27 cellular contexts compared by ENCODE assay signal in genomic region chr3:194006102-194006501, GRCh38.
DNase-seq lines count a peak whose midpoint lies in the region; ATAC-seq, FAIRE-seq and TF ChIP-seq lines count a peak whose summit lies in the region.
"Had no signal": no experiment of that assay in that cellular context is flagged by ENCODE, and none has a peak within 500 bp of the region (broad histone marks: within the 10 kb centered on the region; RNA-seq: fewer than 3 reads in every experiment).

No MANE protein-coding gene starts in this region.

- no peaks in the 10 kb centered on the region for H3K9me3 Mint-ChIP-seq in Calu3 (ENCODE audit: low read depth, unreplicated experiment)
- H3K9me3 Mint-ChIP-seq: natural killer cell treated with Interleukin-12 subunit alpha and Interleukin-12 subunit beta and Interleukin-15 and Interleukin-18, amount 100 ng/mL, for 72 hours; stimulated activated effector memory CD8-positive, alpha-beta T cell treated with anti-CD3 and anti-CD28 coated beads, Interleukin-12 subunit alpha, Interleukin-12 subunit beta, amount 100 ng/mL, for 72 hours had no signal

- ATAC-seq in A549: no peak
- ATAC-seq in GM19452 (IDR thresholded peaks at IDR 0.05; ENCODE audit: unreplicated experiment): no peak
- ATAC-seq in GM18867 (IDR thresholded peaks at IDR 0.05; ENCODE audit: unreplicated experiment): no peak
- no peak for ATAC-seq in GM21447 (IDR thresholded peaks at IDR 0.05; ENCODE audit: unreplicated experiment)
- ATAC-seq: left lung; natural killer cell treated with Interleukin-12 subunit alpha and Interleukin-12 subunit beta and Interleukin-15 and Interleukin-18, amount 100 ng/mL, for 72 hours; stimulated activated effector memory CD8-positive, alpha-beta T cell treated with anti-CD3 and anti-CD28 coated beads, Interleukin-12 subunit alpha, Interleukin-12 subunit beta, amount 100 ng/mL, for 72 hours had no signal

- no peak for TF ChIP-seq EP300 in A549 (IDR thresholded peaks at IDR 0.05)

- BruUV-seq in Calu3 (replicated peaks; lab: Mats Ljungman, UMichigan): no TSS peak

- TF ChIP-seq CTCF in A549 (IDR thresholded peaks at IDR 0.05) (no peak), Calu3 (IDR thresholded peaks at IDR 0.05; ENCODE audit: unreplicated experiment) (peak; percentile 22), fibroblast of the aortic adventitia (IDR thresholded peaks at IDR 0.05; ENCODE audit: insufficient read depth, low read length) (peak; percentile 1)

- intact Hi-C loops in Calu3 (cut with micrococcal nuclease; ENCODE audit: unreplicated experiment): loop anchor here (1.0 to 10.0 kb wide), 4 partner anchors 49 to 341 kb away; no protein-coding TSS in a partner anchor

- H3K9me3 ChIP-seq in A549: no peaks in the 10 kb centered on the region
- H3K9me3 ChIP-seq: adrenal gland, colonic mucosa, left lung, SK-N-SH, spleen had no signal

- CTCF ChIA-PET in A549 (lab: Yijun Ruan, JAX): interaction anchor here (0.6 to 1.4 kb wide), 5 partner anchors 21 to 607 kb away, joined by 3 to 4 read pairs (median 3); partner anchors contain the start of gene HES1
- CTCF ChIA-PET in Calu3 (lab: Charles Lee): interaction anchor here (0.7 to 1.7 kb wide), 6 partner anchors 24 to 264 kb away, joined by 3 to 11 read pairs (median 5); no protein-coding TSS in a partner anchor

- 65% methylated on average over 3 of the region's 3 CpGs for WGBS in A549 (ENCODE audit: missing lambda C conversion rate)

- POLR2A ChIA-PET in A549 (lab: Yijun Ruan, JAX): interaction anchor here (1.2 kb wide), 1 partner anchor 14 kb away, joined by 3 read pairs; no protein-coding TSS in a partner anchor

- no peak for TF ChIP-seq POLR2A in A549 (IDR thresholded peaks at IDR 0.05; ENCODE audit: low read length)

- H3K4me1 Mint-ChIP-seq in Calu3 (ENCODE audit: low read depth, unreplicated experiment): peaks cover 76% of the 10 kb centered on the region

- H3K27ac Mint-ChIP-seq in Calu3 (ENCODE audit: unreplicated experiment): peak overlapping the region; percentile 88
- H3K27ac Mint-ChIP-seq: stimulated activated effector memory CD8-positive, alpha-beta T cell treated with anti-CD3 and anti-CD28 coated beads, Interleukin-12 subunit alpha, Interleukin-12 subunit beta, amount 100 ng/mL, for 72 hours had no signal

- H3K4me3 ChIP-seq in A549 (no peak overlapping the region), fibroblast of the aortic adventitia (ENCODE audit: low read depth, low read length) (no peak overlapping the region)
- H3K4me3 ChIP-seq: adrenal gland, colonic mucosa, left lung, spleen had no signal

- DNase-seq in A549 (ENCODE audit: low read depth in 1 of 2, low spot score in 1 of 2) (no peak), Calu3 (no peak), NCI-H69 (lab: John Stamatoyannopoulos, UW) (peak; percentile 87), fibroblast of the aortic adventitia (ENCODE audit: low read depth) (no peak)
- DNase-seq: activated CD4-positive, alpha-beta T cell treated with anti-CD3 and anti-CD28 coated beads for 48 hours; activated naive CD4-positive, alpha-beta T cell; activated T-cell treated with anti-CD3 and anti-CD28 coated beads, Interleukin-2, amount 50 U/mL, for 48 hours; adrenal gland; colonic mucosa; effector memory CD4-positive, alpha-beta T cell; HCEC 1CT; hypothalamus; left lung; NCI-H2081 treated with DMSO at 0.1 percent for 48 hours; NCI-H510A treated with DMSO at 0.1 percent for 48 hours; RPMI8226; SK-N-SH; spleen; stimulated activated CD4-positive, alpha-beta T cell treated with anti-CD3 and anti-CD28 coated beads, Interleukin-2, amount 100 ng/mL, for 48 hours; T-helper 2 cell had no signal

- no peak for FAIRE-seq in A549 (lab: Jason Lieb, UNC)
- FAIRE-seq: frontal cortex had no signal

- no peak for TF ChIP-seq RAD21 in A549 (conservative IDR thresholded peaks at IDR 0.05 in 1 of 2, IDR thresholded peaks at IDR 0.05 in 1 of 2)

- H3K4me3 Mint-ChIP-seq in Calu3 (ENCODE audit: low read depth, unreplicated experiment): no peak overlapping the region
- H3K4me3 Mint-ChIP-seq: natural killer cell treated with Interleukin-12 subunit alpha and Interleukin-12 subunit beta and Interleukin-15 and Interleukin-18, amount 100 ng/mL, for 72 hours; stimulated activated effector memory CD8-positive, alpha-beta T cell treated with anti-CD3 and anti-CD28 coated beads, Interleukin-12 subunit alpha, Interleukin-12 subunit beta, amount 100 ng/mL, for 72 hours had no signal

- no peaks in the 10 kb centered on the region for H3K27me3 Mint-ChIP-seq in Calu3 (ENCODE audit: unreplicated experiment)

- peaks cover 33% of the 10 kb centered on the region for H3K4me1 ChIP-seq in A549

- peaks cover 29% of the 10 kb centered on the region for H3K36me3 Mint-ChIP-seq in Calu3 (ENCODE audit: insufficient read depth, unreplicated experiment)
- H3K36me3 Mint-ChIP-seq: natural killer cell treated with Interleukin-12 subunit alpha and Interleukin-12 subunit beta and Interleukin-15 and Interleukin-18, amount 100 ng/mL, for 72 hours; stimulated activated effector memory CD8-positive, alpha-beta T cell treated with anti-CD3 and anti-CD28 coated beads, Interleukin-12 subunit alpha, Interleukin-12 subunit beta, amount 100 ng/mL, for 72 hours had no signal

- H3K4me2 ChIP-seq in A549: 0 out of 3 replicates have a peak overlapping the region, but pooled peaks have one; percentile 90
- H3K4me2 ChIP-seq: SK-N-SH had no signal

- H3K27ac ChIP-seq in A549: peak overlapping the region in 1 of 2 experiments; percentile 95; a peak in 4 of 6 replicates
- H3K27ac ChIP-seq: adrenal gland, HL-60 had no signal

TF ChIP-seq in A549, 52 proteins besides CTCF, POLR2A, EP300 and RAD21:
- TF ChIP-seq TFCP2L1 (CRISPR knock-in tag; IDR thresholded peaks at IDR 0.05) (no peak), REST (IDR thresholded peaks at IDR 0.05) (no peak)
